9 cellular contexts compared by ENCODE assay signal in genomic region chr11:72308226-72309073, GRCh38.
A peak's percentile ranks its signal among the peaks of the same experiment; 100 is the strongest.
DNase-seq lines count a peak whose midpoint lies in the region; ATAC-seq and TF ChIP-seq lines count a peak whose summit lies in the region.
"Had no signal": no experiment of that assay in that cellular context is flagged by ENCODE, and none has a peak within 500 bp of the region (broad histone marks: within the 10 kb centered on the region; RNA-seq: fewer than 3 reads in every experiment).

No MANE protein-coding gene starts in this region.

- intact Hi-C loops in activated T-helper 2 cell treated with anti-CD3 and anti-CD28 coated beads, Interferon-gamma antibody, Interleukin-2, Interleukin-4, amounts not matched to agents 10 μg/mL and 5 μg/mL and 100 μg/mL, durations not matched to agents 14 hours and 24 hours and 36 hours (cut with micrococcal nuclease) = no loop called here
- intact Hi-C loops in Right ventricle myocardium superior (cut with DNase I) = no loop called here

- peaks cover 4% of the 10 kb centered on the region for H3K36me3 Mint-ChIP-seq in natural killer cell treated with Interleukin-12 subunit alpha and Interleukin-12 subunit beta and Interleukin-15 and Interleukin-18, amount 100 ng/mL, for 72 hours
- peaks cover 4% of the 10 kb centered on the region for H3K36me3 Mint-ChIP-seq in activated T-helper 2 cell treated with anti-CD3 and anti-CD28 coated beads, Interferon-gamma antibody, Interleukin-2, Interleukin-4, amounts not matched to agents 10 μg/mL and 5 μg/mL and 100 μg/mL, durations not matched to agents 14 hours and 24 hours and 36 hours (ENCODE audit: low read depth)

- POLR2A ChIA-PET in HEK293T (lab: Yijun Ruan, JAX) = no interaction called here

- no peaks in the 10 kb centered on the region for H3K4me1 Mint-ChIP-seq in natural killer cell treated with Interleukin-12 subunit alpha and Interleukin-12 subunit beta and Interleukin-15 and Interleukin-18, amount 100 ng/mL, for 72 hours (ENCODE audit: low read depth in 2 of 2)
- no peaks in the 10 kb centered on the region for H3K4me1 Mint-ChIP-seq in activated T-helper 2 cell treated with anti-CD3 and anti-CD28 coated beads, Interferon-gamma antibody, Interleukin-2, Interleukin-4, amounts not matched to agents 10 μg/mL and 5 μg/mL and 100 μg/mL, durations not matched to agents 14 hours and 24 hours and 36 hours (ENCODE audit: low read depth)

- H3K9me3 Mint-ChIP-seq in natural killer cell treated with Interleukin-12 subunit alpha and Interleukin-12 subunit beta and Interleukin-15 and Interleukin-18, amount 100 ng/mL, for 72 hours = no peaks in the 10 kb centered on the region
- H3K9me3 Mint-ChIP-seq in activated T-helper 2 cell treated with anti-CD3 and anti-CD28 coated beads, Interferon-gamma antibody, Interleukin-2, Interleukin-4, amounts not matched to agents 10 μg/mL and 5 μg/mL and 100 μg/mL, durations not matched to agents 14 hours and 24 hours and 36 hours = no peaks in the 10 kb centered on the region

- no peaks in the 10 kb centered on the region for H3K27me3 Mint-ChIP-seq in natural killer cell treated with Interleukin-12 subunit alpha and Interleukin-12 subunit beta and Interleukin-15 and Interleukin-18, amount 100 ng/mL, for 72 hours
- no peaks in the 10 kb centered on the region for H3K27me3 Mint-ChIP-seq in activated T-helper 2 cell treated with anti-CD3 and anti-CD28 coated beads, Interferon-gamma antibody, Interleukin-2, Interleukin-4, amounts not matched to agents 10 μg/mL and 5 μg/mL and 100 μg/mL, durations not matched to agents 14 hours and 24 hours and 36 hours (ENCODE audit: low read depth)

- CTCF ChIA-PET in HEK293T (lab: Yijun Ruan, JAX) = no interaction called here

- ATAC-seq in natural killer cell treated with Interleukin-12 subunit alpha and Interleukin-12 subunit beta and Interleukin-15 and Interleukin-18, amount 100 ng/mL, for 72 hours = no peak
- ATAC-seq in Right ventricle myocardium superior (ENCODE audit: poor library complexity) = no peak
- ATAC-seq: A549 had no signal

- H3K4me1 ChIP-seq in suprapubic skin = peaks cover 5% of the 10 kb centered on the region
- H3K4me1 ChIP-seq: A549 had no signal

- no peak for TF ChIP-seq POLR2A in suprapubic skin (IDR thresholded peaks at IDR 0.05)

- H3K27ac Mint-ChIP-seq in natural killer cell treated with Interleukin-12 subunit alpha and Interleukin-12 subunit beta and Interleukin-15 and Interleukin-18, amount 100 ng/mL, for 72 hours = no peak overlapping the region
- no peak overlapping the region for H3K27ac Mint-ChIP-seq in activated T-helper 2 cell treated with anti-CD3 and anti-CD28 coated beads, Interferon-gamma antibody, Interleukin-2, Interleukin-4, amounts not matched to agents 10 μg/mL and 5 μg/mL and 100 μg/mL, durations not matched to agents 14 hours and 24 hours and 36 hours

- no peak overlapping the region for H3K27ac ChIP-seq in suprapubic skin
- H3K27ac ChIP-seq: A549 had no signal

- no peak for TF ChIP-seq CTCF in suprapubic skin (IDR thresholded peaks at IDR 0.05)

- no peaks in the 10 kb centered on the region for H3K9me3 ChIP-seq in suprapubic skin
- H3K9me3 ChIP-seq: A549 had no signal

- no peak for TF ChIP-seq EP300 in suprapubic skin (IDR thresholded peaks at IDR 0.05)

- H3K4me3 Mint-ChIP-seq in natural killer cell treated with Interleukin-12 subunit alpha and Interleukin-12 subunit beta and Interleukin-15 and Interleukin-18, amount 100 ng/mL, for 72 hours = no peak overlapping the region
- no peak overlapping the region for H3K4me3 Mint-ChIP-seq in activated T-helper 2 cell treated with anti-CD3 and anti-CD28 coated beads, Interferon-gamma antibody, Interleukin-2, Interleukin-4, amounts not matched to agents 10 μg/mL and 5 μg/mL and 100 μg/mL, durations not matched to agents 14 hours and 24 hours and 36 hours (ENCODE audit: low read depth)

- H3K36me3 ChIP-seq in suprapubic skin = peaks cover 48% of the 10 kb centered on the region

- peak; percentile 28 for DNase-seq in A172 (ENCODE audit: low spot score)
- DNase-seq in HEK293T (ENCODE audit: extremely low spot score) = peak; percentile 66
- DNase-seq in NCI-H774 (lab: John Stamatoyannopoulos, UW) = peak; percentile 45
- DNase-seq in fibroblast of peridontal ligament (ENCODE audit: extremely low read depth) = peak; percentile 88
- DNase-seq in natural killer cell treated with Interleukin-12 subunit alpha and Interleukin-12 subunit beta and Interleukin-15 and Interleukin-18, amount 100 ng/mL, for 72 hours (ENCODE audit: low spot score) = no peak
- DNase-seq in activated T-helper 2 cell treated with anti-CD3 and anti-CD28 coated beads, Interferon-gamma antibody, Interleukin-2, Interleukin-4, amounts not matched to agents 10 μg/mL and 5 μg/mL and 100 μg/mL, durations not matched to agents 14 hours and 24 hours and 36 hours (ENCODE audit: low spot score) = no peak
- DNase-seq in Right ventricle myocardium superior = no peak
- no peak for DNase-seq in suprapubic skin (ENCODE audit: low spot score in 2 of 2)

- H3K4me3 ChIP-seq in suprapubic skin = no peak overlapping the region
- H3K4me3 ChIP-seq: A549 had no signal

- WGBS in suprapubic skin = 76% methylated on average over 17 of the region's 17 CpGs

- no peaks in the 10 kb centered on the region for H3K27me3 ChIP-seq in suprapubic skin

TF ChIP-seq in HEK293T, 16 proteins besides CTCF, POLR2A, EP300 and RAD21:
- TF ChIP-seq FOXK2 (IDR thresholded peaks at IDR 0.05) (no peak), ARNT (IDR thresholded peaks at IDR 0.05) (no peak), ZNF384 (IDR thresholded peaks at IDR 0.05) (no peak), PKNOX1 (IDR thresholded peaks at IDR 0.05) (peak; percentile 80)
TF ChIP-seq in HEK293T: peak in this region for 1.

Comparison
In these comparisons a context has a peak if more than half of its experiments do, and no peak if none do; other contexts are left out.
1. DNase-seq: peak in A172 (single experiment), HEK293T (single experiment), NCI-H774 (single experiment) and fibroblast of peridontal ligament (single experiment); none in natural killer cell treated with Interleukin-12 subunit alpha and Interleukin-12 subunit beta and Interleukin-15 and Interleukin-18, amount 100 ng/mL, for 72 hours (single experiment), activated T-helper 2 cell treated with anti-CD3 and anti-CD28 coated beads, Interferon-gamma antibody, Interleukin-2, Interleukin-4, amounts not matched to agents 10 μg/mL and 5 μg/mL and 100 μg/mL, durations not matched to agents 14 hours and 24 hours and 36 hours (single experiment), Right ventricle myocardium superior (single experiment) and suprapubic skin (0 of 2).